Comparison of ENCODE assay signal across 2 cellular contexts in the genomic region with DNA sequence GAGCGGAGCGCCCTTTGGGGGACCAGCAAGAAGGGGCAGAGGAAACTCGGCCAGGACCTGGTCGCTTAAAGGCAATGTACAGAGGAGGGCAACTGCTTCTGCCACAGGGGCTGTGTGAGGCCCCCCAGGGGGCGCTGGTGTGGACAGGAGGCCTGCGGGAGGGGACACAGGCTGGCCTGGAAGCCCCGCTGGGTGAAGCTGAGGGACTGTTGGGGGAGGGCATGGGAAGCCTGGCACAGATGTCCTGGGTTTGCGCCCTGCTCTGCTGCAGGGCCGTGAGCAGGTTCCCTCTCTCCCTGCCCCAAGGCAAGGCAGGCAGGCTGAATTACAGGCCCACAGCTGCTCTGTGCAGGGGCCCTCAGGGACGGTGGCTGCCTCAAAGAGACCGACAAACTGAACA.
TF ChIP-seq lines count a peak whose summit lies in the region.

No MANE protein-coding gene starts in this region.

TF ChIP-seq in HCT116, 20 proteins besides CTCF, POLR2A, EP300 and RAD21:
- no peak for TF ChIP-seq SRF (IDR thresholded peaks at IDR 0.05; ENCODE audit: low read depth)
- no peak for TF ChIP-seq YY1 (IDR thresholded peaks at IDR 0.05; ENCODE audit: extremely low read depth, insufficient replicate concordance, low read depth, low read length)
- no peak for TF ChIP-seq EZH2phosphoT487 (IDR thresholded peaks at IDR 0.05; ENCODE audit: borderline replicate concordance)
- TF ChIP-seq TCF7L2 (IDR thresholded peaks at IDR 0.05; ENCODE audit: borderline replicate concordance, extremely low read depth, insufficient read depth, insufficient read length), result no peak
- no peak for TF ChIP-seq EGR1 (IDR thresholded peaks at IDR 0.05; ENCODE audit: low read depth)
- TF ChIP-seq ZNF274 (IDR thresholded peaks at IDR 0.05; ENCODE audit: low read depth, low read length), result no peak
- no peak for TF ChIP-seq JUND (IDR thresholded peaks at IDR 0.05)
- TF ChIP-seq CBX3 (IDR thresholded peaks at IDR 0.05; ENCODE audit: low read depth), result no peak
- TF ChIP-seq SP1 (IDR thresholded peaks at IDR 0.05; ENCODE audit: low read depth), result no peak
TF ChIP-seq in HCT116: peak in this region for 0.

TF ChIP-seq in K562, 482 proteins besides CTCF, POLR2A, EP300 and RAD21:
- no peak for TF ChIP-seq BCOR (IDR thresholded peaks at IDR 0.05)
- TF ChIP-seq E2F3 (CRISPR knock-in tag; IDR thresholded peaks at IDR 0.05), result no peak
- TF ChIP-seq CTCFL (IDR thresholded peaks at IDR 0.05; ENCODE audit: borderline replicate concordance, insufficient read depth, low read depth, low read length, poor library complexity, severe bottlenecking), result peak; percentile 81
- no peak for TF ChIP-seq EZH2 (IDR thresholded peaks at IDR 0.05; ENCODE audit: borderline replicate concordance, low read depth, low read length)
- TF ChIP-seq ZNF644 (tag; IDR thresholded peaks at IDR 0.05; ENCODE audit: low read depth), result no peak
- no peak for TF ChIP-seq HDAC1 (IDR thresholded peaks at IDR 0.05)
- no peak for TF ChIP-seq BDP1 (IDR thresholded peaks at IDR 0.05; ENCODE audit: insufficient read depth, insufficient read length)
- TF ChIP-seq PPARD (CRISPR knock-in tag; IDR thresholded peaks at IDR 0.05), result no peak
- 0 out of 2 replicates have a peak, but pooled peaks have one; percentile 3 for TF ChIP-seq RBFOX2 (IDR thresholded peaks at IDR 0.05; ENCODE audit: low read depth, low read length)
- TF ChIP-seq ZNF277 (CRISPR knock-in tag; IDR thresholded peaks at IDR 0.05; ENCODE audit: borderline replicate concordance), result no peak
- no peak for TF ChIP-seq ZNF436 (CRISPR knock-in tag; IDR thresholded peaks at IDR 0.05)
- TF ChIP-seq ETV1 (tag; conservative IDR thresholded peaks at IDR 0.05; ENCODE audit: low read depth), result no peak
- TF ChIP-seq POLR2AphosphoS5 (IDR thresholded peaks at IDR 0.05; ENCODE audit: control insufficient read depth, insufficient read depth, low read depth, low read length), result no peak
- peak; percentile 46; the same call in 1 of the 2 replicates for TF ChIP-seq POLR2G (IDR thresholded peaks at IDR 0.05; ENCODE audit: low read depth, low read length)
- TF ChIP-seq BRD9 (IDR thresholded peaks at IDR 0.05; ENCODE audit: low read depth, partially characterized antibody), result no peak
- TF ChIP-seq HOXB6 (CRISPR knock-in tag; IDR thresholded peaks at IDR 0.05; ENCODE audit: borderline replicate concordance), result no peak
- TF ChIP-seq, protein P1, sequence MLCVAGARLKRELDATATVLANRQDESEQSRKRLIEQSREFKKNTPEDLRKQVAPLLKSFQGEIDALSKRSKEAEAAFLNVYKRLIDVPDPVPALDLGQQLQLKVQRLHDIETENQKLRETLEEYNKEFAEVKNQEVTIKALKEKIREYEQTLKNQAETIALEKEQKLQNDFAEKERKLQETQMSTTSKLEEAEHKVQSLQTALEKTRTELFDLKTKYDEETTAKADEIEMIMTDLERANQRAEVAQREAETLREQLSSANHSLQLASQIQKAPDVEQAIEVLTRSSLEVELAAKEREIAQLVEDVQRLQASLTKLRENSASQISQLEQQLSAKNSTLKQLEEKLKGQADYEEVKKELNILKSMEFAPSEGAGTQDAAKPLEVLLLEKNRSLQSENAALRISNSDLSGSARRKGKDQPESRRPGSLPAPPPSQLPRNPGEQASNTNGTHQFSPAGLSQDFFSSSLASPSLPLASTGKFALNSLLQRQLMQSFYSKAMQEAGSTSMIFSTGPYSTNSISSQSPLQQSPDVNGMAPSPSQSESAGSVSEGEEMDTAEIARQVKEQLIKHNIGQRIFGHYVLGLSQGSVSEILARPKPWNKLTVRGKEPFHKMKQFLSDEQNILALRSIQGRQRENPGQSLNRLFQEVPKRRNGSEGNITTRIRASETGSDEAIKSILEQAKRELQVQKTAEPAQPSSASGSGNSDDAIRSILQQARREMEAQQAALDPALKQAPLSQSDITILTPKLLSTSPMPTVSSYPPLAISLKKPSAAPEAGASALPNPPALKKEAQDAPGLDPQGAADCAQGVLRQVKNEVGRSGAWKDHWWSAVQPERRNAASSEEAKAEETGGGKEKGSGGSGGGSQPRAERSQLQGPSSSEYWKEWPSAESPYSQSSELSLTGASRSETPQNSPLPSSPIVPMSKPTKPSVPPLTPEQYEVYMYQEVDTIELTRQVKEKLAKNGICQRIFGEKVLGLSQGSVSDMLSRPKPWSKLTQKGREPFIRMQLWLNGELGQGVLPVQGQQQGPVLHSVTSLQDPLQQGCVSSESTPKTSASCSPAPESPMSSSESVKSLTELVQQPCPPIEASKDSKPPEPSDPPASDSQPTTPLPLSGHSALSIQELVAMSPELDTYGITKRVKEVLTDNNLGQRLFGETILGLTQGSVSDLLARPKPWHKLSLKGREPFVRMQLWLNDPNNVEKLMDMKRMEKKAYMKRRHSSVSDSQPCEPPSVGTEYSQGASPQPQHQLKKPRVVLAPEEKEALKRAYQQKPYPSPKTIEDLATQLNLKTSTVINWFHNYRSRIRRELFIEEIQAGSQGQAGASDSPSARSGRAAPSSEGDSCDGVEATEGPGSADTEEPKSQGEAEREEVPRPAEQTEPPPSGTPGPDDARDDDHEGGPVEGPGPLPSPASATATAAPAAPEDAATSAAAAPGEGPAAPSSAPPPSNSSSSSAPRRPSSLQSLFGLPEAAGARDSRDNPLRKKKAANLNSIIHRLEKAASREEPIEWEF (CRISPR knock-in tag; IDR thresholded peaks at IDR 0.05), result no peak
- no peak for TF ChIP-seq SRSF7 (optimal IDR thresholded peaks at IDR 0.05; ENCODE audit: low read depth, low read length)
